Comparison of ENCODE assay signal across 10 cellular contexts in genomic region chr22:30044369-30044768, GRCh38. TPM values are rescaled to one million over a fixed set of nuclear protein-coding genes. Genes with fewer than 3 reads are reported as not detected.
A peak's percentile ranks its signal among the peaks of the same experiment; 100 is the strongest.
DNase-seq lines count a peak whose midpoint lies in the region; ATAC-seq, FAIRE-seq and TF ChIP-seq lines count a peak whose summit lies in the region.
"Had no signal": no experiment of that assay in that cellular context is flagged by ENCODE, and none has a peak within 500 bp of the region (broad histone marks: within the 10 kb centered on the region; RNA-seq: fewer than 3 reads in every experiment).

No MANE protein-coding gene starts in this region.

- no peak for TF ChIP-seq CTCF in keratinocyte (optimal IDR thresholded peaks at IDR 0.05 in 1 of 3, IDR thresholded peaks at IDR 0.05 in 1 of 3, conservative IDR thresholded peaks at IDR 0.05 in 1 of 3; ENCODE audit: extremely low read depth in 1 of 3, insufficient read depth in 2 of 3, low read length in 3 of 3)

- no peak overlapping the region for H3K4me3 ChIP-seq in adipocyte (ENCODE audit: low read length)
- H3K4me3 ChIP-seq in keratinocyte (ENCODE audit: control insufficient read depth in 2 of 3, extremely low read depth in 1 of 3, insufficient read depth in 2 of 3, low read depth in 1 of 3, low read length in 3 of 3) = no peak overlapping the region

- dilution Hi-C loops in keratinocyte (cut with MboI; ENCODE audit: extremely low pct_ligation_motif_present, low sequenced_read_pairs) = no loop called here

- no peaks in the 10 kb centered on the region for H3K9me1 ChIP-seq in keratinocyte (ENCODE audit: control insufficient read depth, extremely low read depth, insufficient read depth, low read length)

- H3K36me3 ChIP-seq in adipocyte (ENCODE audit: control insufficient read depth, insufficient read depth, low read length, severe bottlenecking) (no peaks in the 10 kb centered on the region), keratinocyte (ENCODE audit: control insufficient read depth in 2 of 2, extremely low read depth in 1 of 2, insufficient read depth in 2 of 2, low read length in 2 of 2) (no peaks in the 10 kb centered on the region)

- H3K9me3 ChIP-seq in adipocyte (ENCODE audit: control insufficient read depth, low read length) = no peaks in the 10 kb centered on the region
- H3K9me3 ChIP-seq in keratinocyte (ENCODE audit: control insufficient read depth, low read depth, low read length) = no peaks in the 10 kb centered on the region

- peak overlapping the region; percentile 42 for H3K4me2 ChIP-seq in keratinocyte (ENCODE audit: control insufficient read depth, extremely low read depth, insufficient read depth, low read depth, low read length)

- H3K27me3 ChIP-seq in adipocyte (replicated peaks; ENCODE audit: control insufficient read depth, insufficient read depth, low read length) (no peaks in the 10 kb centered on the region), keratinocyte (ENCODE audit: control insufficient read depth, extremely low read depth, insufficient read depth, low read length) (no peaks in the 10 kb centered on the region)

- DNase-seq in activated naive CD8-positive, alpha-beta T cell treated with anti-CD3 and anti-CD28 coated beads, Interleukin-2, amount 50 U/mL, for 24 hours = no peak
- no peak for DNase-seq in activated naive CD8-positive, alpha-beta T cell treated with anti-CD3 and anti-CD28 coated beads for 36 hours
- DNase-seq in adipocyte (ENCODE audit: low read depth) = peak; percentile 87
- DNase-seq in keratinocyte (ENCODE audit: low read depth, low spot score) = no peak
- DNase-seq in urothelium cell line (ENCODE audit: low spot score) = peak; percentile 73
- no peak for DNase-seq in pons (ENCODE audit: low spot score)
- no peak for DNase-seq in NCI-H2081 (lab: John Stamatoyannopoulos, UW)
- DNase-seq: DND-41, Kasumi-1 had no signal

- H3K4me3 Mint-ChIP-seq in activated naive CD8-positive, alpha-beta T cell treated with anti-CD3 and anti-CD28 coated beads, Interleukin-2, amount 50 U/mL, for 24 hours = no peak overlapping the region
- H3K4me3 Mint-ChIP-seq in activated naive CD8-positive, alpha-beta T cell treated with anti-CD3 and anti-CD28 coated beads for 36 hours = no peak overlapping the region

- no peaks in the 10 kb centered on the region for H4K20me1 ChIP-seq in keratinocyte (ENCODE audit: control insufficient read depth, extremely low read depth, insufficient read depth, low read length)

- H3K4me1 ChIP-seq in adipocyte (ENCODE audit: control insufficient read depth, insufficient read depth, low read length) (peaks cover 19% of the 10 kb centered on the region), keratinocyte (ENCODE audit: control insufficient read depth, extremely low read depth, insufficient read depth, low read length) (peaks cover 20% of the 10 kb centered on the region)

- no peaks in the 10 kb centered on the region for H3K27me3 Mint-ChIP-seq in activated naive CD8-positive, alpha-beta T cell treated with anti-CD3 and anti-CD28 coated beads, Interleukin-2, amount 50 U/mL, for 24 hours
- H3K27me3 Mint-ChIP-seq in activated naive CD8-positive, alpha-beta T cell treated with anti-CD3 and anti-CD28 coated beads for 36 hours = no peaks in the 10 kb centered on the region

- H3K27ac Mint-ChIP-seq in activated naive CD8-positive, alpha-beta T cell treated with anti-CD3 and anti-CD28 coated beads, Interleukin-2, amount 50 U/mL, for 24 hours = no peak overlapping the region
- no peak overlapping the region for H3K27ac Mint-ChIP-seq in activated naive CD8-positive, alpha-beta T cell treated with anti-CD3 and anti-CD28 coated beads for 36 hours

- H3K9me3 Mint-ChIP-seq in activated naive CD8-positive, alpha-beta T cell treated with anti-CD3 and anti-CD28 coated beads, Interleukin-2, amount 50 U/mL, for 24 hours = no peaks in the 10 kb centered on the region
- H3K9me3 Mint-ChIP-seq in activated naive CD8-positive, alpha-beta T cell treated with anti-CD3 and anti-CD28 coated beads for 36 hours = no peaks in the 10 kb centered on the region

- H3K79me2 ChIP-seq in keratinocyte (ENCODE audit: control insufficient read depth, insufficient read depth, low read length) = no peaks in the 10 kb centered on the region

- FAIRE-seq in keratinocyte (lab: Jason Lieb, UNC) (peak; percentile 75), urothelium cell line (lab: Jason Lieb, UNC) (no peak)

- ATAC-seq in activated naive CD8-positive, alpha-beta T cell treated with anti-CD3 and anti-CD28 coated beads, Interleukin-2, amount 50 U/mL, for 24 hours = peak; percentile 66
- ATAC-seq in HG02981 (IDR thresholded peaks at IDR 0.05; ENCODE audit: unreplicated experiment) = no peak

- H3K4me1 Mint-ChIP-seq in activated naive CD8-positive, alpha-beta T cell treated with anti-CD3 and anti-CD28 coated beads, Interleukin-2, amount 50 U/mL, for 24 hours = peaks cover 14% of the 10 kb centered on the region
- peaks cover 2% of the 10 kb centered on the region for H3K4me1 Mint-ChIP-seq in activated naive CD8-positive, alpha-beta T cell treated with anti-CD3 and anti-CD28 coated beads for 36 hours

- H3K9ac ChIP-seq in adipocyte (ENCODE audit: low read length) = no peak overlapping the region
- no peak overlapping the region for H3K9ac ChIP-seq in keratinocyte (ENCODE audit: control insufficient read depth, extremely low read depth, insufficient read depth, low read length)

- no peaks in the 10 kb centered on the region for H3K36me3 Mint-ChIP-seq in activated naive CD8-positive, alpha-beta T cell treated with anti-CD3 and anti-CD28 coated beads, Interleukin-2, amount 50 U/mL, for 24 hours (ENCODE audit: low read depth)
- H3K36me3 Mint-ChIP-seq in activated naive CD8-positive, alpha-beta T cell treated with anti-CD3 and anti-CD28 coated beads for 36 hours = no peaks in the 10 kb centered on the region

- H2AFZ ChIP-seq in keratinocyte (ENCODE audit: control insufficient read depth, low read length) = no peak overlapping the region

- H3K27ac ChIP-seq in keratinocyte (ENCODE audit: control insufficient read depth, insufficient read depth, low read length) = peak overlapping the region; percentile 23

RNA-seq across cellular contexts. Expression of gene HORMAD2, which starts 35.9 kb away (rescaled TPM):
- total RNA-seq in activated naive CD8-positive, alpha-beta T cell treated with anti-CD3 and anti-CD28 coated beads for 36 hours = not detected
- not detected in 3 replicates for polyA plus RNA-seq in keratinocyte
- not detected for polyA plus RNA-seq in keratinocyte (2011; ENCODE audit: low read depth)
- polyA plus RNA-seq in keratinocyte (2011; cell fraction: cytosol; rRNA removed) = not detected in 2 replicates
- not detected in 2 replicates for polyA plus RNA-seq in keratinocyte (2011; cell fraction: nucleus; rRNA removed)
- polyA plus RNA-seq in keratinocyte (2012; ENCODE audit: low replicate concordance) = not detected in 2 replicates
- polyA minus RNA-seq in keratinocyte = not detected in 3 replicates
- not detected for polyA minus RNA-seq in keratinocyte (2011; cell fraction: cytosol; rRNA and poly(A)+ RNA removed)
- not detected in 2 replicates for polyA minus RNA-seq in keratinocyte (2011; cell fraction: nucleus; rRNA and poly(A)+ RNA removed)

Comparison
In these comparisons a context has a peak if more than half of its experiments do, and no peak if none do; other contexts are left out.
1. DNase-seq: peak in adipocyte (single experiment) and urothelium cell line (single experiment); none in activated naive CD8-positive, alpha-beta T cell treated with anti-CD3 and anti-CD28 coated beads, Interleukin-2, amount 50 U/mL, for 24 hours (single experiment), activated naive CD8-positive, alpha-beta T cell treated with anti-CD3 and anti-CD28 coated beads for 36 hours (single experiment), keratinocyte (single experiment), pons (single experiment) and NCI-H2081 (0 of 2).